ENCODE assay signal across 8 cellular contexts in the genomic region with DNA sequence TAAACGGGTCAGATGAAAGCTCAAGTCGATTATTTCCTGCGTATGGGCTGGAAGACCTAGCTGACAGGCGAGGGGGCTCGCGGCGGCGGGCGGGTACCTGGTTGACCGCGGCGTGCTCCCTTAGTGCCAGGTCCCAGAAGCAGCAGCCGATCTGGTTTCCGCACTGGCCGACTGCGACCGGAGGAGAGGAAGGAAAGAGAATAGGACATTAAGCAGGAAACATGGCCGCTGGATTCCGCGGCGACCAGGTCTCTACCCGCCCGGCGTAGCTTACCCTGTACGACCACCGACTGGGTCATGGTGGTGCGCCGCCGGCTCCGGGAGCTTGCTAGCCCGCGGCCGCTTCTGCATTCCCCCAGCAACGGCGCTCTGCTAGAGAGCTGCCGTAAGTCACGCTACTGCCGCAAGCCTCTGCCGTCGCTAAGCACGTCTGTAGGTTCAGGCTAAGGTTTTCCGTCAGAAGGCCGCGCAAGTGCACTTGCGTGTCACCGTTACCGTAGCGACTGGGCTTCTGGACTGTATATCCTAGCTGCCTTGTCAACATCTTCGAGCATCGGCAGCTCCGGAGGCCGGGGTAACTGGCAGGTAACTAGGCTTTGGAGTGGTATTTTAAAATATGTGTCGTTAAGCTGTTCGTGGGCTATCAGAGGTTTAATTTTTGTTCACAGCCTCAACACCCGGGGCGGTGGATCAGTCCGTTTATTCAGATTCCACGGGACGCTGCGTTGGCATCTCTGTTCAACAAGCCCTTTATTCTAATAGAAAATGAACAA. TPM values are rescaled to one million over a fixed set of nuclear protein-coding genes. Genes with fewer than 3 reads are reported as not detected.
A peak's percentile ranks its signal among the peaks of the same experiment; 100 is the strongest.
DNase-seq lines count a peak whose midpoint lies in the region; ATAC-seq and TF ChIP-seq lines count a peak whose summit lies in the region.

A gene with protein sequence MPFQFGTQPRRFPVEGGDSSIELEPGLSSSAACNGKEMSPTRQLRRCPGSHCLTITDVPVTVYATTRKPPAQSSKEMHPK (plus strand): TSS at position 456 of the 773 bp plus-strand sequence. CDS start 11,693 bp downstream, outside the sequence.
A gene with protein sequence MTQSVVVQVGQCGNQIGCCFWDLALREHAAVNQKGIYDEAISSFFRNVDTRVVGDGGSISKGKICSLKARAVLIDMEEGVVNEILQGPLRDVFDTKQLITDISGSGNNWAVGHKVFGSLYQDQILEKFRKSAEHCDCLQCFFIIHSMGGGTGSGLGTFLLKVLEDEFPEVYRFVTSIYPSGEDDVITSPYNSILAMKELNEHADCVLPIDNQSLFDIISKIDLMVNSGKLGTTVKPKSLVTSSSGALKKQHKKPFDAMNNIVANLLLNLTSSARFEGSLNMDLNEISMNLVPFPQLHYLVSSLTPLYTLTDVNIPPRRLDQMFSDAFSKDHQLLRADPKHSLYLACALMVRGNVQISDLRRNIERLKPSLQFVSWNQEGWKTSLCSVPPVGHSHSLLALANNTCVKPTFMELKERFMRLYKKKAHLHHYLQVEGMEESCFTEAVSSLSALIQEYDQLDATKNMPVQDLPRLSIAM (minus strand): TSS at position 347 of the 773 bp plus-strand sequence. CDS start 48 bp downstream, at position 299.

- no peaks in the 10 kb centered on the region for H3K9me3 ChIP-seq in adipocyte (ENCODE audit: control insufficient read depth, low read length)
- H3K9me3 ChIP-seq in heart left ventricle: no peaks in the 10 kb centered on the region

- H3K36me3 Mint-ChIP-seq in type B pancreatic cell: peaks cover 6% of the 10 kb centered on the region

- intact Hi-C loops in heart left ventricle (cut with DNase I): no loop called here

- H3K4me1 ChIP-seq in adipocyte (ENCODE audit: control insufficient read depth, insufficient read depth, low read length) (peaks cover 14% of the 10 kb centered on the region), heart left ventricle (peaks cover 0 to 35% (median 17%) of the 10 kb centered on the region in 12 donors)

- H3K27me3 ChIP-seq in adipocyte (replicated peaks; ENCODE audit: control insufficient read depth, insufficient read depth, low read length): no peaks in the 10 kb centered on the region
- no peaks in the 10 kb centered on the region for H3K27me3 ChIP-seq in heart left ventricle

- no peak within 1 kb of the TSS for H3K4me3 Mint-ChIP-seq in type B pancreatic cell

- peak within 1 kb of the TSS; percentile 91 for H3K9ac ChIP-seq in adipocyte (ENCODE audit: low read length)

- no peaks in the 10 kb centered on the region for H3K27me3 Mint-ChIP-seq in type B pancreatic cell

- no peak within 1 kb of the TSS for H3K27ac Mint-ChIP-seq in type B pancreatic cell

- ATAC-seq in HG02642 (IDR thresholded peaks at IDR 0.05; ENCODE audit: poor library complexity, unreplicated experiment) (peak; percentile 99), heart left ventricle (peak; percentile 89 to 97 (median 94))

- H3K9me3 Mint-ChIP-seq in type B pancreatic cell: no peaks in the 10 kb centered on the region

- H3K4me3 ChIP-seq in GM12865 (ENCODE audit: low read depth, low read length) (peak within 1 kb of the TSS; percentile 88), adipocyte (ENCODE audit: low read length) (peak within 1 kb of the TSS; percentile 89), heart left ventricle (peak within 1 kb of the TSS; percentile 62 to 88 (median 80))

- H3K36me3 ChIP-seq in adipocyte (ENCODE audit: control insufficient read depth, insufficient read depth, low read length, severe bottlenecking) (peaks cover 15% of the 10 kb centered on the region), heart left ventricle (peaks cover 0 to 32% (median 16%) of the 10 kb centered on the region in 9 donors)

- DNase-seq in GM12865 (ENCODE audit: low read depth): peak; percentile 98
- peak; percentile 98 for DNase-seq in NCI-H1105 treated with DMSO at 0.1 percent for 48 hours (lab: John Stamatoyannopoulos, UW)
- DNase-seq in SKM-1 treated with dmso at 0.1 percent for 144 hours (lab: John Stamatoyannopoulos, UW; ENCODE audit: unreplicated experiment): peak; percentile 96
- peak; percentile 98 for DNase-seq in adipocyte (ENCODE audit: low read depth)
- DNase-seq in heart left ventricle: peak; percentile 93 to 97 (median 93)
- DNase-seq in pons (ENCODE audit: low spot score): peak; percentile 96
- peak; percentile 89 for DNase-seq in type B pancreatic cell (ENCODE audit: extremely low spot score, unreplicated experiment)

- peak in 1 of 2 donors; percentile 91 for TF ChIP-seq POLR2A in heart left ventricle (IDR thresholded peaks at IDR 0.05)

- peaks cover 8% of the 10 kb centered on the region for H3K4me1 Mint-ChIP-seq in type B pancreatic cell (ENCODE audit: unreplicated experiment)

- WGBS in heart left ventricle, 4 donors: 0 to 1% (median 0%) methylated on average over 24 to 60 of the region's 60 CpGs

- no peak for TF ChIP-seq CTCF in GM12865 (IDR thresholded peaks at IDR 0.05; ENCODE audit: insufficient read depth, low read depth, low read length, missing control alignments)
- TF ChIP-seq CTCF in heart left ventricle (IDR thresholded peaks at IDR 0.05): peak in 1 of 12 donors; percentile 34
- no peak for TF ChIP-seq CTCF in type B pancreatic cell (conservative IDR thresholded peaks at IDR 0.05)

- peak within 1 kb of the TSS; percentile 73 to 92 (median 86) for H3K27ac ChIP-seq in heart left ventricle

RNA-seq across cellular contexts. Expression of the first gene that starts in this region (rescaled TPM):
- 10 to 100 TPM; 33.7 to 77.7 (median 54.8) TPM for total RNA-seq in heart left ventricle
- polyA plus RNA-seq in heart left ventricle: 10 to 100 TPM; 28.6 to 85.8 TPM
- total RNA-seq in type B pancreatic cell (ENCODE audit: low replicate concordance): 8.4 and 29.8 TPM in 2 replicates

RNA-seq across cellular contexts. Expression of the second gene that starts in this region (rescaled TPM):
- 10 to 100 TPM; 16.1 to 33.2 (median 25.0) TPM for total RNA-seq in heart left ventricle
- polyA plus RNA-seq in heart left ventricle: 10 to 100 TPM; 10.1 to 23.1 TPM
- 19.0 and 28.7 TPM in 2 replicates for total RNA-seq in type B pancreatic cell (ENCODE audit: low replicate concordance)

Comparison
In these comparisons a context has a peak if more than half of its experiments do, and no peak if none do; other contexts are left out.
1. Peak in every context shown above with its lines: DNase-seq, ATAC-seq, H3K4me3 ChIP-seq and H3K27ac ChIP-seq.